ENCODE assay signal across 12 cellular contexts in genomic region chr16:62066747-62067146, GRCh38. TPM values are rescaled to one million over a fixed set of nuclear protein-coding genes. Genes with fewer than 3 reads are reported as not detected.
"Had no signal": no experiment of that assay in that cellular context is flagged by ENCODE, and none has a peak within 500 bp of the region (broad histone marks: within the 10 kb centered on the region; RNA-seq: fewer than 3 reads in every experiment).

No MANE protein-coding gene starts in this region.

- H3K4me1 Mint-ChIP-seq: IgD-negative memory B cell had no signal

- H3K27me3 Mint-ChIP-seq: IgD-negative memory B cell had no signal

- H3K27ac Mint-ChIP-seq: HFFc6, IgD-negative memory B cell had no signal

- H3K4me1 ChIP-seq: HAP-1 had no signal

- H3K4me3 ChIP-seq: GM23248, HAP-1 had no signal

- H2AFZ ChIP-seq: GM23248 had no signal

- H3K4me3 Mint-ChIP-seq: HFFc6, IgD-negative memory B cell had no signal

- H3K4me2 ChIP-seq: KMS-11 had no signal

- H3K9me3 ChIP-seq: HAP-1 had no signal

- ATAC-seq: HCT116, HepG2 had no signal

- H3K36me3 Mint-ChIP-seq: IgD-negative memory B cell had no signal

- H3K9ac ChIP-seq: GM23248, KMS-11 had no signal

- H3K27ac ChIP-seq: GM23248, HL-60, KMS-11 had no signal

- H3K36me3 ChIP-seq: HAP-1 had no signal

- DNase-seq: GM23248, GOT3, H7, HFFc6, KBM-7 had no signal

RNA-seq across cellular contexts. Expression of gene CDH8, which starts 30.5 kb away (rescaled TPM):
- total RNA-seq: GM23248, HepG2, HFFc6, HT1080 had no signal
- polyA plus RNA-seq: GM23248, HepG2, IgD-negative memory B cell had no signal
